In genomic region chr19:47109541-47110375, GRCh38 we compare ENCODE assay signal across 8 cellular contexts. TPM values are rescaled to one million over a fixed set of nuclear protein-coding genes. Genes with fewer than 3 reads are reported as not detected.
A peak's percentile ranks its signal among the peaks of the same experiment; 100 is the strongest.
DNase-seq lines count a peak whose midpoint lies in the region; ATAC-seq lines count a peak whose summit lies in the region.

No MANE protein-coding gene starts in this region.

- H3K9me3 Mint-ChIP-seq in T-helper 1 cell treated with Interleukin-12 subunit alpha and Interleukin-12 subunit beta and Interleukin-4 antibody, amounts not matched to agents 30 μg/mL and 1 μg/mL, for 36 hours, result no peaks in the 10 kb centered on the region

- peak overlapping the region; percentile 89 for H3K4me3 Mint-ChIP-seq in T-helper 1 cell treated with Interleukin-12 subunit alpha and Interleukin-12 subunit beta and Interleukin-4 antibody, amounts not matched to agents 30 μg/mL and 1 μg/mL, for 36 hours

- H3K27ac Mint-ChIP-seq in T-helper 1 cell treated with Interleukin-12 subunit alpha and Interleukin-12 subunit beta and Interleukin-4 antibody, amounts not matched to agents 30 μg/mL and 1 μg/mL, for 36 hours, result peak overlapping the region; percentile 96

- H3K36me3 Mint-ChIP-seq in T-helper 1 cell treated with Interleukin-12 subunit alpha and Interleukin-12 subunit beta and Interleukin-4 antibody, amounts not matched to agents 30 μg/mL and 1 μg/mL, for 36 hours (ENCODE audit: low read depth), result peaks cover 36% of the 10 kb centered on the region

- no peak for ATAC-seq in HG03108 (IDR thresholded peaks at IDR 0.05; ENCODE audit: unreplicated experiment)

- H3K4me1 Mint-ChIP-seq in T-helper 1 cell treated with Interleukin-12 subunit alpha and Interleukin-12 subunit beta and Interleukin-4 antibody, amounts not matched to agents 30 μg/mL and 1 μg/mL, for 36 hours (ENCODE audit: low read depth), result peaks cover 51% of the 10 kb centered on the region

- no peaks in the 10 kb centered on the region for H3K27me3 Mint-ChIP-seq in T-helper 1 cell treated with Interleukin-12 subunit alpha and Interleukin-12 subunit beta and Interleukin-4 antibody, amounts not matched to agents 30 μg/mL and 1 μg/mL, for 36 hours (ENCODE audit: low read depth)

- DNase-seq in activated effector memory CD4-positive, alpha-beta T cell treated with anti-CD3 and anti-CD28 coated beads, Interleukin-2, amount 50 U/mL, for 16 hours, result peak; percentile 85
- no peak for DNase-seq in activated effector memory CD4-positive, alpha-beta T cell treated with Interleukin-2 at 50 U/mL for 16 hours
- DNase-seq in central memory CD4-positive, alpha-beta T cell, result peak; percentile 28
- DNase-seq in lung microvascular endothelial cell (ENCODE audit: low read depth in 2 of 2), result peak; percentile 74 to 80
- peak; percentile 70 for DNase-seq in stimulated activated naive CD4-positive, alpha-beta T cell treated with Interleukin-2 at 50 U/mL for 16 hours (lab: John Stamatoyannopoulos, UW)
- no peak for DNase-seq in NCI-H2081 treated with DMSO at 0.1 percent for 48 hours (lab: John Stamatoyannopoulos, UW)

RNA-seq across cellular contexts. Expression of gene ZC3H4, which starts 3.8 kb away (rescaled TPM):
- total RNA-seq in lung microvascular endothelial cell, result 7.2 and 9.5 TPM in 2 replicates

RNA-seq across cellular contexts. Expression of gene SAE1, which starts 20.9 kb away (rescaled TPM):
- 96.8 and 131 TPM in 2 replicates for total RNA-seq in lung microvascular endothelial cell

Comparison
In these comparisons a context has a peak if more than half of its experiments do, and no peak if none do; other contexts are left out.
1. DNase-seq: peak in activated effector memory CD4-positive, alpha-beta T cell treated with anti-CD3 and anti-CD28 coated beads, Interleukin-2, amount 50 U/mL, for 16 hours (single experiment), central memory CD4-positive, alpha-beta T cell (single experiment), lung microvascular endothelial cell (2 of 2) and stimulated activated naive CD4-positive, alpha-beta T cell treated with Interleukin-2 at 50 U/mL for 16 hours (single experiment); none in activated effector memory CD4-positive, alpha-beta T cell treated with Interleukin-2 at 50 U/mL for 16 hours (single experiment) and NCI-H2081 treated with DMSO at 0.1 percent for 48 hours (single experiment).